Comparison of ENCODE assay signal across 9 cellular contexts in genomic region chr13:99979453-99980200, GRCh38. TPM values are rescaled to one million over a fixed set of nuclear protein-coding genes. Genes with fewer than 3 reads are reported as not detected.
DNase-seq lines count a peak whose midpoint lies in the region; FAIRE-seq and TF ChIP-seq lines count a peak whose summit lies in the region.
"Had no signal": no experiment of that assay in that cellular context is flagged by ENCODE, and none has a peak within 500 bp of the region (broad histone marks: within the 10 kb centered on the region; RNA-seq: fewer than 3 reads in every experiment).

No MANE protein-coding gene starts in this region.

- H3K36me3 Mint-ChIP-seq in activated CD4-positive, alpha-beta memory T cell treated with anti-CD3 and anti-CD28 coated beads, Interleukin-2, amount 10 ng/mL, durations not matched to agents 7 days and 5 days (ENCODE audit: low read depth) = peaks cover 22% of the 10 kb centered on the region
- peaks cover 15% of the 10 kb centered on the region for H3K36me3 Mint-ChIP-seq in activated CD4-positive, alpha-beta memory T cell treated with anti-CD3 and anti-CD28 coated beads for 36 hours

- intact Hi-C loops in activated CD4-positive, alpha-beta memory T cell treated with anti-CD3 and anti-CD28 coated beads for 36 hours (cut with micrococcal nuclease) = loop anchor here (2.0 to 10.0 kb wide), 3 partner anchors 15 to 535 kb away; no protein-coding TSS in a partner anchor
- intact Hi-C loops in OCI-LY7 (cut with micrococcal nuclease; ENCODE audit: unreplicated experiment) (no loop called here), prostate gland (cut with DNase I) (no loop called here)

- no peak overlapping the region for H2AFZ ChIP-seq in OCI-LY7 (ENCODE audit: low read length)

- BruUV-seq in OCI-LY7 (replicated peaks; lab: Mats Ljungman, UMichigan) = no TSS peak

- POLR2A ChIA-PET in activated CD4-positive, alpha-beta memory T cell treated with anti-CD3 and anti-CD28 coated beads, Interleukin-2, amount 10 ng/mL, durations not matched to agents 7 days and 5 days (lab: Charles Lee) = no interaction called here
- POLR2A ChIA-PET in activated CD4-positive, alpha-beta memory T cell treated with anti-CD3 and anti-CD28 coated beads for 36 hours (lab: Charles Lee) = no interaction called here
- POLR2A ChIA-PET in OCI-LY7 (lab: Charles Lee) = no interaction called here

- no peaks in the 10 kb centered on the region for H3K4me1 ChIP-seq in OCI-LY7 (ENCODE audit: insufficient read depth, low read length, poor library complexity, severe bottlenecking)
- H3K4me1 ChIP-seq in prostate gland (replicated peaks) = peaks cover 11% of the 10 kb centered on the region

- no peaks in the 10 kb centered on the region for H3K36me3 ChIP-seq in OCI-LY7 (ENCODE audit: insufficient read depth, low read length)
- H3K36me3 ChIP-seq in prostate gland = no peaks in the 10 kb centered on the region

- no peaks in the 10 kb centered on the region for H4K20me1 ChIP-seq in OCI-LY7 (ENCODE audit: insufficient read depth, low read length)

- no peak for TF ChIP-seq POLR2A in GM12892 (IDR thresholded peaks at IDR 0.05; ENCODE audit: low read depth, low read length)
- TF ChIP-seq POLR2A in prostate gland (IDR thresholded peaks at IDR 0.05) = no peak

- H3K4me3 ChIP-seq in iPS-11a (ENCODE audit: low read depth, low read length) = peak overlapping the region; percentile 50
- H3K4me3 ChIP-seq in OCI-LY7 (ENCODE audit: low read depth, low read length, poor library complexity, severe bottlenecking) = no peak overlapping the region
- peak overlapping the region in 1 of 2 donors; percentile 45 for H3K4me3 ChIP-seq in prostate gland

- H3K9me3 ChIP-seq in OCI-LY7 (ENCODE audit: low read length) = no peaks in the 10 kb centered on the region
- H3K9me3 ChIP-seq in prostate gland = no peaks in the 10 kb centered on the region

- no peaks in the 10 kb centered on the region for H3K9me2 ChIP-seq in OCI-LY7 (ENCODE audit: insufficient read depth, low read length)

- CTCF ChIA-PET in activated CD4-positive, alpha-beta memory T cell treated with anti-CD3 and anti-CD28 coated beads, Interleukin-2, amount 10 ng/mL, durations not matched to agents 7 days and 5 days (lab: Charles Lee) = interaction anchor here (1.0 kb wide), 1 partner anchor 322 kb away, joined by 3 read pairs; no protein-coding TSS in a partner anchor
- CTCF ChIA-PET in activated CD4-positive, alpha-beta memory T cell treated with anti-CD3 and anti-CD28 coated beads for 36 hours (lab: Charles Lee) = interaction anchor here (1.2 kb wide), 1 partner anchor 535 kb away, joined by 4 read pairs; no protein-coding TSS in a partner anchor
- CTCF ChIA-PET in OCI-LY7 (lab: Charles Lee; ENCODE audit: unreplicated experiment) = no interaction called here

- no peak overlapping the region for H3K4me2 ChIP-seq in OCI-LY7 (ENCODE audit: low read length)

- no peak overlapping the region for H3K27ac Mint-ChIP-seq in activated CD4-positive, alpha-beta memory T cell treated with anti-CD3 and anti-CD28 coated beads, Interleukin-2, amount 10 ng/mL, durations not matched to agents 7 days and 5 days
- no peak overlapping the region for H3K27ac Mint-ChIP-seq in activated CD4-positive, alpha-beta memory T cell treated with anti-CD3 and anti-CD28 coated beads for 36 hours
- H3K27ac Mint-ChIP-seq: activated naive CD4-positive, alpha-beta T cell treated with anti-CD3 and anti-CD28 coated beads, Interleukin-2, amount 50 U/mL, for 72 hours had no signal

- WGBS in prostate gland = 3% methylated on average over 54 of the region's 59 CpGs

- no peaks in the 10 kb centered on the region for H3K79me2 ChIP-seq in OCI-LY7 (ENCODE audit: insufficient read depth, low read depth, low read length)

- peaks cover 72% of the 10 kb centered on the region for H3K27me3 Mint-ChIP-seq in activated CD4-positive, alpha-beta memory T cell treated with anti-CD3 and anti-CD28 coated beads, Interleukin-2, amount 10 ng/mL, durations not matched to agents 7 days and 5 days
- peaks cover 69% of the 10 kb centered on the region for H3K27me3 Mint-ChIP-seq in activated CD4-positive, alpha-beta memory T cell treated with anti-CD3 and anti-CD28 coated beads for 36 hours

- no peak for DNase-seq in activated CD4-positive, alpha-beta memory T cell treated with anti-CD3 and anti-CD28 coated beads, Interleukin-2, amount 10 ng/mL, durations not matched to agents 7 days and 5 days
- no peak for DNase-seq in activated CD4-positive, alpha-beta memory T cell treated with anti-CD3 and anti-CD28 coated beads for 36 hours
- DNase-seq in SW 1271 (lab: John Stamatoyannopoulos, UW) = peak; percentile 43 to 76
- peak in 3 of 49 donors; percentile 20 to 83 (median 56) for DNase-seq in substantia nigra (lab: John Stamatoyannopoulos, UW)
- no peak for DNase-seq in OCI-LY7 (ENCODE audit: low spot score)
- no peak for DNase-seq in GM12892 (ENCODE audit: insufficient read length)
- no peak for DNase-seq in prostate gland (ENCODE audit: low spot score)

- no peak for FAIRE-seq in GM12892 (lab: Jason Lieb, UNC)

- peaks cover 62% of the 10 kb centered on the region for H3K27me3 ChIP-seq in prostate gland (replicated peaks; ENCODE audit: insufficient read depth)

- H3K27ac ChIP-seq in substantia nigra (ENCODE audit: low read depth, low read length, poor library complexity, severe bottlenecking) (peak overlapping the region; percentile 42), OCI-LY7 (ENCODE audit: low read depth, low read length, poor library complexity, severe bottlenecking) (no peak overlapping the region), prostate gland (no peak overlapping the region)

- no peak for TF ChIP-seq CTCF in OCI-LY7 (conservative IDR thresholded peaks at IDR 0.05; ENCODE audit: low read length)
- TF ChIP-seq CTCF in prostate gland (IDR thresholded peaks at IDR 0.05) = no peak

- no peaks in the 10 kb centered on the region for H3K9me3 Mint-ChIP-seq in activated CD4-positive, alpha-beta memory T cell treated with anti-CD3 and anti-CD28 coated beads, Interleukin-2, amount 10 ng/mL, durations not matched to agents 7 days and 5 days
- H3K9me3 Mint-ChIP-seq in activated CD4-positive, alpha-beta memory T cell treated with anti-CD3 and anti-CD28 coated beads for 36 hours = no peaks in the 10 kb centered on the region

- H3K4me1 Mint-ChIP-seq in activated CD4-positive, alpha-beta memory T cell treated with anti-CD3 and anti-CD28 coated beads, Interleukin-2, amount 10 ng/mL, durations not matched to agents 7 days and 5 days = peaks cover 16% of the 10 kb centered on the region
- H3K4me1 Mint-ChIP-seq in activated CD4-positive, alpha-beta memory T cell treated with anti-CD3 and anti-CD28 coated beads for 36 hours (ENCODE audit: low read depth) = peaks cover 18% of the 10 kb centered on the region

- H3K4me3 Mint-ChIP-seq in activated CD4-positive, alpha-beta memory T cell treated with anti-CD3 and anti-CD28 coated beads, Interleukin-2, amount 10 ng/mL, durations not matched to agents 7 days and 5 days = peak overlapping the region; percentile 10
- H3K4me3 Mint-ChIP-seq in activated CD4-positive, alpha-beta memory T cell treated with anti-CD3 and anti-CD28 coated beads for 36 hours = no peak overlapping the region

RNA-seq across cellular contexts. Expression of gene ZIC2, which starts 2.0 kb away (rescaled TPM):
- 1 to 10 TPM in 1 of 2 experiments, under 1 TPM in 1; 0.50 to 1.0 TPM for total RNA-seq in activated CD4-positive, alpha-beta memory T cell treated with anti-CD3 and anti-CD28 coated beads, Interleukin-2, amount 10 ng/mL, durations not matched to agents 7 days and 5 days
- total RNA-seq in activated CD4-positive, alpha-beta memory T cell treated with anti-CD3 and anti-CD28 coated beads for 36 hours = not detected
- not detected in 2 replicates for total RNA-seq in OCI-LY7 (2014; rRNA removed; shearing (Covaris generic))
- not detected in 2 replicates for total RNA-seq in OCI-LY7 (2022)
- not detected for polyA plus RNA-seq in GM12892 (2012; ENCODE audit: missing spikeins)
- total RNA-seq in prostate gland = under 1 TPM; 0.05 to 0.51 TPM

RNA-seq across cellular contexts. Expression of gene ZIC5, which starts 8.1 kb away (rescaled TPM):
- total RNA-seq in activated CD4-positive, alpha-beta memory T cell treated with anti-CD3 and anti-CD28 coated beads, Interleukin-2, amount 10 ng/mL, durations not matched to agents 7 days and 5 days = not detected
- not detected for total RNA-seq in activated CD4-positive, alpha-beta memory T cell treated with anti-CD3 and anti-CD28 coated beads for 36 hours
- not detected in 2 replicates for total RNA-seq in OCI-LY7 (2014; rRNA removed; shearing (Covaris generic))
- total RNA-seq in OCI-LY7 (2022) (not detected in 2 replicates), prostate gland (under 1 TPM; 0.09 to 0.45 TPM)
- polyA plus RNA-seq in GM12892 (2012; ENCODE audit: missing spikeins) = not detected
- total RNA-seq: activated naive CD4-positive, alpha-beta T cell treated with anti-CD3 and anti-CD28 coated beads, Interleukin-2, amount 50 U/mL, for 72 hours had no signal

Comparison
In these comparisons a context has a peak if more than half of its experiments do, and no peak if none do; other contexts are left out.
1. DNase-seq: peak in SW 1271 (2 of 2); none in activated CD4-positive, alpha-beta memory T cell treated with anti-CD3 and anti-CD28 coated beads, Interleukin-2, amount 10 ng/mL, durations not matched to agents 7 days and 5 days (single experiment), activated CD4-positive, alpha-beta memory T cell treated with anti-CD3 and anti-CD28 coated beads for 36 hours (single experiment), OCI-LY7 (single experiment), GM12892 (single experiment) and prostate gland (single experiment).